In genomic region chr19:43465468-43466120, GRCh38 we compare ENCODE assay signal across 8 cellular contexts. TPM values are rescaled to one million over a fixed set of nuclear protein-coding genes. Genes with fewer than 3 reads are reported as not detected.
DNase-seq lines count a peak whose midpoint lies in the region; ATAC-seq and TF ChIP-seq lines count a peak whose summit lies in the region.

LYPD3 (minus strand) TSS chr19:43465608; CDS start chr19:43465571, 37 bp downstream.

- no peaks in the 10 kb centered on the region for H4K20me1 ChIP-seq in MM.1S (ENCODE audit: insufficient read depth, low read length)

- no peaks in the 10 kb centered on the region for H3K79me2 ChIP-seq in MM.1S (ENCODE audit: low read length)

- POLR2A ChIA-PET in naive thymus-derived CD4-positive, alpha-beta T cell (lab: Charles Lee): interaction anchor here (0.7 to 5.8 kb wide), 6 partner anchors 9 to 39 kb away, joined by 3 to 64 read pairs (median 20); partner anchors contain the start of gene PHLDB3

- H3K27me3 ChIP-seq in BE2C: no peaks in the 10 kb centered on the region; the same call in 1 of the 2 replicates
- peaks cover 21% of the 10 kb centered on the region for H3K27me3 ChIP-seq in MM.1S (replicated peaks; ENCODE audit: insufficient read depth, low read length)
- peaks cover 47% of the 10 kb centered on the region for H3K27me3 ChIP-seq in ectodermal cell (ENCODE audit: control insufficient read depth, insufficient read depth, low read length, poor library complexity, severe bottlenecking)
- H3K27me3 ChIP-seq in naive thymus-derived CD4-positive, alpha-beta T cell (ENCODE audit: control insufficient read depth in 2 of 2, insufficient read depth in 2 of 2, low read length in 2 of 2): no peaks in the 10 kb centered on the region

- no peak for ATAC-seq in naive thymus-derived CD4-positive, alpha-beta T cell

- H3K9me3 ChIP-seq in BE2C (no peaks in the 10 kb centered on the region), MM.1S (replicated peaks; ENCODE audit: insufficient read depth, low read length) (no peaks in the 10 kb centered on the region), ectodermal cell (ENCODE audit: control insufficient read depth, low read length) (no peaks in the 10 kb centered on the region)
- no peaks in the 10 kb centered on the region for H3K9me3 ChIP-seq in naive thymus-derived CD4-positive, alpha-beta T cell (ENCODE audit: control insufficient read depth in 2 of 3, low read length in 3 of 3)

- H3K36me3 Mint-ChIP-seq in naive thymus-derived CD4-positive, alpha-beta T cell: peaks cover 0 to 8% (median 0%) of the 10 kb centered on the region in 5 donors

- H3K27ac ChIP-seq in MM.1S (ENCODE audit: low read length) (no peak within 1 kb of the TSS), ectodermal cell (ENCODE audit: insufficient read depth, low read depth, low read length, poor library complexity, severe bottlenecking) (no peak within 1 kb of the TSS)
- peak within 1 kb of the TSS; percentile 92 for H3K27ac ChIP-seq in naive thymus-derived CD4-positive, alpha-beta T cell (ENCODE audit: low read depth, low read length)

- H2AFZ ChIP-seq in MM.1S (ENCODE audit: low read length): peak within 1 kb of the TSS; percentile 91

- TF ChIP-seq CTCF in BE2C (IDR thresholded peaks at IDR 0.05; ENCODE audit: low read depth, low read length) (no peak), MM.1S (IDR thresholded peaks at IDR 0.05; ENCODE audit: low read length) (no peak)

- CTCF ChIA-PET in naive thymus-derived CD4-positive, alpha-beta T cell (lab: Charles Lee): interaction anchor here (0.6 to 3.5 kb wide), 5 partner anchors 9 to 54 kb away, joined by 3 to 15 read pairs (median 4); no protein-coding TSS in a partner anchor

- peak within 1 kb of the TSS; percentile 88 for H3K4me2 ChIP-seq in MM.1S (ENCODE audit: low read depth, low read length)

- WGBS in ectodermal cell, 2 experiments: 56% methylated on average over 24 of the region's 24 CpGs

- H3K36me3 ChIP-seq in BE2C (no peaks in the 10 kb centered on the region), MM.1S (replicated peaks; ENCODE audit: insufficient read depth, low read length) (no peaks in the 10 kb centered on the region), ectodermal cell (ENCODE audit: control insufficient read depth, insufficient read depth, low read length) (no peaks in the 10 kb centered on the region)
- no peaks in the 10 kb centered on the region for H3K36me3 ChIP-seq in naive thymus-derived CD4-positive, alpha-beta T cell (ENCODE audit: control insufficient read depth in 2 of 3, insufficient read depth in 3 of 3, low read length in 3 of 3)

- no peak within 1 kb of the TSS for H3K9ac ChIP-seq in MM.1S (ENCODE audit: low read length)

- peak within 1 kb of the TSS; percentile 87 to 99 (median 94) for H3K4me3 Mint-ChIP-seq in naive thymus-derived CD4-positive, alpha-beta T cell

- peaks cover 0 to 2% (median 0%) of the 10 kb centered on the region in 5 donors for H3K27me3 Mint-ChIP-seq in naive thymus-derived CD4-positive, alpha-beta T cell

- DNase-seq in BE2C: no peak
- no peak for DNase-seq in MM.1S
- DNase-seq in naive thymus-derived CD4-positive, alpha-beta T cell: no peak
- no peak for DNase-seq in NCI-H2107 treated with DMSO at 0.1 percent for 48 hours (lab: John Stamatoyannopoulos, UW; ENCODE audit: unreplicated experiment)
- DNase-seq in foreskin melanocyte: no peak
- DNase-seq in hepatic stellate cell (ENCODE audit: low spot score): no peak
- DNase-seq in retina: no peak

- H3K9me3 Mint-ChIP-seq in naive thymus-derived CD4-positive, alpha-beta T cell: no peaks in the 10 kb centered on the region

- H3K27ac Mint-ChIP-seq in naive thymus-derived CD4-positive, alpha-beta T cell: peak within 1 kb of the TSS; percentile 62 to 100 (median 99)

- H3K9me2 ChIP-seq in MM.1S (replicated peaks; ENCODE audit: insufficient read depth, low read length): no peaks in the 10 kb centered on the region

- no peaks in the 10 kb centered on the region for H3F3A ChIP-seq in MM.1S (ENCODE audit: insufficient read depth, low read length)

- H3K4me1 ChIP-seq in BE2C: no peaks in the 10 kb centered on the region
- H3K4me1 ChIP-seq in MM.1S (ENCODE audit: low read length): peaks cover 8% of the 10 kb centered on the region; the same call in 1 of the 2 replicates
- H3K4me1 ChIP-seq in ectodermal cell (ENCODE audit: control insufficient read depth, insufficient read depth, low read length): no peaks in the 10 kb centered on the region
- H3K4me1 ChIP-seq in naive thymus-derived CD4-positive, alpha-beta T cell (ENCODE audit: control insufficient read depth in 2 of 2, insufficient read depth in 2 of 2, low read length in 2 of 2): peaks cover 19 to 36% of the 10 kb centered on the region in 2 donors

- intact Hi-C loops in naive thymus-derived CD4-positive, alpha-beta T cell (cut with micrococcal nuclease): loop anchor here in 1 of 2 donors (10.0 kb wide), 1 partner anchor 289 kb away; the partner anchor contains the start of gene SMG9

- peak within 1 kb of the TSS; percentile 57; the same call in 1 of the 2 replicates for H3K4me3 ChIP-seq in BE2C (ENCODE audit: low read depth, low read length)
- H3K4me3 ChIP-seq in MM.1S (ENCODE audit: low read length): peak within 1 kb of the TSS; percentile 87
- H3K4me3 ChIP-seq in ectodermal cell (ENCODE audit: insufficient read depth, low read depth, low read length): peak within 1 kb of the TSS; percentile 85
- peak within 1 kb of the TSS; percentile 92 for H3K4me3 ChIP-seq in naive thymus-derived CD4-positive, alpha-beta T cell (ENCODE audit: low read length)

- H3K4me1 Mint-ChIP-seq in naive thymus-derived CD4-positive, alpha-beta T cell: peaks cover 26 to 87% (median 69%) of the 10 kb centered on the region in 7 donors

RNA-seq across cellular contexts. Expression of gene LYPD3, which starts in this region (rescaled TPM):
- polyA plus RNA-seq in BE2C (2012; ENCODE audit: insufficient read depth, insufficient read length, low read depth): not detected
- polyA plus RNA-seq in ectodermal cell (2013, experiment 1 of 4): 0.94 TPM
- polyA plus RNA-seq in ectodermal cell (2013, experiment 2 of 4): 1.3 TPM
- 0.80 TPM for polyA plus RNA-seq in ectodermal cell (2013, experiment 3 of 4)
- 1.5 TPM for polyA plus RNA-seq in ectodermal cell (2013, experiment 4 of 4)
- 10 to 100 TPM in 1 of 5 experiments, 1 to 10 TPM in 4; 1.1 to 30.6 (median 6.1) TPM for total RNA-seq in naive thymus-derived CD4-positive, alpha-beta T cell
- polyA plus RNA-seq in naive thymus-derived CD4-positive, alpha-beta T cell: 1 to 10 TPM; 6.5 to 9.1 TPM
